ENCODE assay signal across 8 cellular contexts in genomic region chr10:27558612-27559020, GRCh38. TPM values are rescaled to one million over a fixed set of nuclear protein-coding genes. Genes with fewer than 3 reads are reported as not detected.
DNase-seq lines count a peak whose midpoint lies in the region; ATAC-seq, FAIRE-seq and TF ChIP-seq lines count a peak whose summit lies in the region.

No MANE protein-coding gene starts in this region.

- H3K4me3 Mint-ChIP-seq in CD4-positive, alpha-beta T cell: no peak overlapping the region

- no peaks in the 10 kb centered on the region for H3K4me1 ChIP-seq in colonic mucosa
- H3K4me1 ChIP-seq in left lung: no peaks in the 10 kb centered on the region
- H3K4me1 ChIP-seq in testis: no peaks in the 10 kb centered on the region

- DNase-seq in CD4-positive, alpha-beta T cell: peak in 3 of 10 experiments; percentile 4 to 8 (median 6)
- DNase-seq in GM12892 (ENCODE audit: insufficient read length) (peak; percentile 11), SHP77 (lab: John Stamatoyannopoulos, UW) (peak; percentile 26 to 32), colonic mucosa (peak; percentile 69), left lung (peak in 1 of 2 donors; percentile 37), testis (peak; percentile 70), NCI-H774 (lab: John Stamatoyannopoulos, UW) (no peak)

- FAIRE-seq in GM12892 (lab: Jason Lieb, UNC): peak; percentile 75

- H3K36me3 Mint-ChIP-seq in CD4-positive, alpha-beta T cell (ENCODE audit: low read depth): no peaks in the 10 kb centered on the region

- WGBS in testis, 2 donors: 3 to 5% methylated on average over 3 of the region's 3 CpGs

- no peaks in the 10 kb centered on the region for H3K27me3 ChIP-seq in CD4-positive, alpha-beta T cell (ENCODE audit: control insufficient read depth, insufficient read depth, low read length)
- no peaks in the 10 kb centered on the region for H3K27me3 ChIP-seq in colonic mucosa
- H3K27me3 ChIP-seq in left lung: no peaks in the 10 kb centered on the region
- no peaks in the 10 kb centered on the region for H3K27me3 ChIP-seq in testis

- ATAC-seq in CD4-positive, alpha-beta T cell (ENCODE audit: poor library complexity): no peak
- ATAC-seq in HG03354 (IDR thresholded peaks at IDR 0.05; ENCODE audit: poor library complexity, severe bottlenecking, unreplicated experiment) (peak; percentile 78), left lung (peak; percentile 95)

- no peaks in the 10 kb centered on the region for H3K9me3 Mint-ChIP-seq in CD4-positive, alpha-beta T cell

- H3K4me1 Mint-ChIP-seq in CD4-positive, alpha-beta T cell (ENCODE audit: low read depth): no peaks in the 10 kb centered on the region

- H3K36me3 ChIP-seq in colonic mucosa: no peaks in the 10 kb centered on the region
- H3K36me3 ChIP-seq in left lung: no peaks in the 10 kb centered on the region
- no peaks in the 10 kb centered on the region for H3K36me3 ChIP-seq in testis (ENCODE audit: low read depth, missing control alignments)

- POLR2A ChIA-PET in CD4-positive, alpha-beta T cell (lab: Charles Lee): no interaction called here

- CTCF ChIA-PET in CD4-positive, alpha-beta T cell (lab: Charles Lee): interaction anchor here (0.6 to 0.7 kb wide), 2 partner anchors 107 to 1237 kb away, joined by 3 to 4 read pairs; no protein-coding TSS in a partner anchor

- H3K27ac ChIP-seq in CD4-positive, alpha-beta T cell (ENCODE audit: low read depth, low read length): no peak overlapping the region
- H3K27ac ChIP-seq in colonic mucosa (no peak overlapping the region), left lung (no peak overlapping the region), testis (no peak overlapping the region)

- intact Hi-C loops in CD4-positive, alpha-beta T cell (cut with DNase I, micrococcal nuclease): loop anchor here (2.0 to 10.0 kb wide), 4 partner anchors 98 to 834 kb away; no protein-coding TSS in a partner anchor
- intact Hi-C loops in colonic mucosa (cut with DNase I) (loop anchor here (2.0 kb wide), 1 partner anchor 96 kb away; no protein-coding TSS in a partner anchor), left lung (cut with DNase I) (loop anchor here in 1 of 2 donors (10.0 kb wide), 1 partner anchor 96 kb away; no protein-coding TSS in a partner anchor), testis (cut with DNase I; ENCODE audit: low total_unique reads) (loop anchor here (10.0 kb wide), 1 partner anchor 96 kb away; no protein-coding TSS in a partner anchor)

- TF ChIP-seq POLR2A in GM12892 (IDR thresholded peaks at IDR 0.05; ENCODE audit: low read depth, low read length) (no peak), testis (IDR thresholded peaks at IDR 0.05) (no peak)

- H3K27me3 Mint-ChIP-seq in CD4-positive, alpha-beta T cell: no peaks in the 10 kb centered on the region

- TF ChIP-seq CTCF in CD4-positive, alpha-beta T cell (IDR thresholded peaks at IDR 0.05): peak; percentile 46
- peak; percentile 59 for TF ChIP-seq CTCF in colonic mucosa (IDR thresholded peaks at IDR 0.05)
- TF ChIP-seq CTCF in left lung (IDR thresholded peaks at IDR 0.05): peak; percentile 51 to 71
- TF ChIP-seq CTCF in testis (IDR thresholded peaks at IDR 0.05): peak; percentile 22 to 70 (median 58)

- no peak overlapping the region for H3K9ac ChIP-seq in colonic mucosa (ENCODE audit: low read depth in 2 of 2, low read length in 2 of 2)

- no peak overlapping the region for H3K27ac Mint-ChIP-seq in CD4-positive, alpha-beta T cell

- H3K4me3 ChIP-seq in colonic mucosa (no peak overlapping the region), left lung (no peak overlapping the region), testis (no peak overlapping the region)

- H3K9me3 ChIP-seq in CD4-positive, alpha-beta T cell (ENCODE audit: control insufficient read depth, low read length): no peaks in the 10 kb centered on the region
- H3K9me3 ChIP-seq in colonic mucosa: no peaks in the 10 kb centered on the region
- H3K9me3 ChIP-seq in left lung: no peaks in the 10 kb centered on the region
- H3K9me3 ChIP-seq in testis: no peaks in the 10 kb centered on the region

RNA-seq across cellular contexts. Expression of gene RAB18, which starts 54.5 kb away (rescaled TPM):
- 100 to 1,000 TPM; 120 to 130 TPM for total RNA-seq in CD4-positive, alpha-beta T cell
- 31.4 TPM for polyA plus RNA-seq in GM12892 (2012; ENCODE audit: missing spikeins)
- total RNA-seq in colonic mucosa (100 to 1,000 TPM in 1 of 2 donors, 10 to 100 TPM in 1; 79.2 to 114 TPM), left lung (100 to 1,000 TPM; 101 to 115 TPM), testis (10 to 100 TPM; 51.6 to 53.1 TPM)
- 99.8 TPM for polyA plus RNA-seq in testis (ENCODE audit: insufficient read depth, low read depth, low replicate concordance)
